Comparison of ENCODE assay signal across 26 cellular contexts in the genomic region with DNA sequence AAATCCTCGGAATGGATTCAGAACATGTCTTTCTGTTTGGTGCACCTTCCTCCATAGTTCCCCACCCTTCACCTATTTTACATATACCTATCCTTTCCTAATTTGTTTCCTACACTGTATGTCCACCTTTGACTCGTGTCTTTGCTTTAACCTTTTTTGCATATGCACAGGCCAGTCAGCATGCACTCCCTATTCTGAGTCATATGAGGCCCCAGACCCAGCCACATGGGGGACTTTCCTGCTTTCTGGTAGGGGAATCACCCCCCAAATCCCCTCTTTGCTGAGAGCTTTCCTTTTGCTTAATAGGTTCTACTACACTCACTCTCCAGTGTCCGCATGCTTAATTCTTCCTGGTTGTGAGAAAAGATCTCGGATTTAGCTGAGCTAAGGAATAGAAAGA.
DNase-seq lines count a peak whose midpoint lies in the region; ATAC-seq and TF ChIP-seq lines count a peak whose summit lies in the region.
"Had no signal": no experiment of that assay in that cellular context is flagged by ENCODE, and none has a peak within 500 bp of the region (broad histone marks: within the 10 kb centered on the region; RNA-seq: fewer than 3 reads in every experiment).

No MANE protein-coding gene starts in this region.

- H3K36me3 ChIP-seq in OCI-LY3 (replicated peaks; ENCODE audit: low read depth, low read length): peaks cover 56% of the 10 kb centered on the region
- H3K36me3 ChIP-seq: MG63, Peyer's patch, SJCRH30 had no signal

- peaks cover 5% of the 10 kb centered on the region; the same call in 1 of the 2 replicates for H3K9me3 ChIP-seq in OCI-LY3 (ENCODE audit: insufficient read depth, low read length)
- H3K9me3 ChIP-seq: MG63, Peyer's patch, SJCRH30 had no signal

- peak overlapping the region; percentile 50 for H3K4me2 ChIP-seq in OCI-LY3 (ENCODE audit: low read length)

- no peak overlapping the region for H3K27ac Mint-ChIP-seq in activated CD4-positive, alpha-beta T cell treated with anti-CD3 and anti-CD28 coated beads, Interleukin-2, amount 10 ng/mL, durations not matched to agents 24 days and 14 days
- H3K27ac Mint-ChIP-seq: CD8-positive, alpha-beta memory T cell; T-cell; T-helper 2 cell treated with Interferon-gamma antibody and Interleukin-4, amounts not matched to agents 5 μg/mL and 100 μg/mL, for 36 hours had no signal

- H3K27me3 ChIP-seq in OCI-LY3 (ENCODE audit: low read depth, low read length): no peaks in the 10 kb centered on the region
- H3K27me3 ChIP-seq: MG63, Peyer's patch, SJCRH30 had no signal

- no peaks in the 10 kb centered on the region for H3K27me3 Mint-ChIP-seq in activated CD4-positive, alpha-beta T cell treated with anti-CD3 and anti-CD28 coated beads, Interleukin-2, amount 10 ng/mL, durations not matched to agents 24 days and 14 days
- H3K27me3 Mint-ChIP-seq: CD8-positive, alpha-beta memory T cell; T-cell had no signal

- H3K4me1 Mint-ChIP-seq in activated CD4-positive, alpha-beta T cell treated with anti-CD3 and anti-CD28 coated beads, Interleukin-2, amount 10 ng/mL, durations not matched to agents 24 days and 14 days: no peaks in the 10 kb centered on the region
- H3K4me1 Mint-ChIP-seq: CD8-positive, alpha-beta memory T cell; T-cell had no signal

- H4K20me1 ChIP-seq in OCI-LY3 (ENCODE audit: insufficient read depth, low read length): no peaks in the 10 kb centered on the region

- peak; percentile 62 for ATAC-seq in GM18520 (IDR thresholded peaks at IDR 0.05; ENCODE audit: unreplicated experiment)
- ATAC-seq in GM19463 (IDR thresholded peaks at IDR 0.05; ENCODE audit: unreplicated experiment): peak; percentile 80
- peak; percentile 53 for ATAC-seq in HG02798 (IDR thresholded peaks at IDR 0.05; ENCODE audit: poor library complexity, unreplicated experiment)
- no peak for ATAC-seq in GM18867 (IDR thresholded peaks at IDR 0.05; ENCODE audit: unreplicated experiment)
- ATAC-seq: HCT116, T-cell had no signal

- DNase-seq in GM20000 (ENCODE audit: low spot score) (no peak), activated T-cell treated with anti-CD3 and anti-CD28 coated beads for 4 hours (no peak)
- no peak for DNase-seq in activated CD4-positive, alpha-beta T cell treated with anti-CD3 and anti-CD28 coated beads, Interleukin-2, amount 10 ng/mL, durations not matched to agents 24 days and 14 days
- DNase-seq: AML-193; C1 segment of cervical spinal cord; Calu3; CD8-positive, alpha-beta memory T cell; DMS153; GM23248; MG63; NCI-H1417; NCI-H1694 treated with DMSO at 0.1 percent for 48 hours; NCI-H2081 treated with DMSO at 0.1 percent for 48 hours; NCI-H2171 treated with DMSO at 0.1 percent for 48 hours; NCI-H524 treated with DMSO at 0.1 percent for 48 hours; NCI-H82; Peyer's patch; SJCRH30; T-cell had no signal

- H3K79me2 ChIP-seq in OCI-LY3 (ENCODE audit: low read length): no peaks in the 10 kb centered on the region

- peak overlapping the region; percentile 95 for H3K27ac ChIP-seq in OCI-LY3 (ENCODE audit: low read length)
- H3K27ac ChIP-seq: GM23248, Peyer's patch, SJCRH30 had no signal

- H3K4me3 Mint-ChIP-seq in activated CD4-positive, alpha-beta T cell treated with anti-CD3 and anti-CD28 coated beads, Interleukin-2, amount 10 ng/mL, durations not matched to agents 24 days and 14 days: no peak overlapping the region
- H3K4me3 Mint-ChIP-seq: CD8-positive, alpha-beta memory T cell; T-cell; T-helper 2 cell treated with Interferon-gamma antibody and Interleukin-4, amounts not matched to agents 5 μg/mL and 100 μg/mL, for 36 hours had no signal

- peak overlapping the region; percentile 69 for H3K9ac ChIP-seq in OCI-LY3 (ENCODE audit: low read length)
- H3K9ac ChIP-seq: GM23248 had no signal

- no peaks in the 10 kb centered on the region for H3K36me3 Mint-ChIP-seq in activated CD4-positive, alpha-beta T cell treated with anti-CD3 and anti-CD28 coated beads, Interleukin-2, amount 10 ng/mL, durations not matched to agents 24 days and 14 days (ENCODE audit: low read depth)
- H3K36me3 Mint-ChIP-seq: CD8-positive, alpha-beta memory T cell; T-cell had no signal

- peak overlapping the region; percentile 37 for H3K4me3 ChIP-seq in OCI-LY3 (ENCODE audit: low read length)
- H3K4me3 ChIP-seq: GM23248, MG63, Peyer's patch, SJCRH30 had no signal

- no peak overlapping the region for H2AFZ ChIP-seq in OCI-LY3 (ENCODE audit: low read depth, low read length)
- H2AFZ ChIP-seq: GM23248 had no signal

- TF ChIP-seq CTCF in OCI-LY3 (IDR thresholded peaks at IDR 0.05; ENCODE audit: low read depth, low read length) (no peak), GM20000 (IDR thresholded peaks at IDR 0.05; ENCODE audit: extremely low read depth, missing control alignments) (no peak)

- intact Hi-C loops in activated CD4-positive, alpha-beta T cell treated with anti-CD3 and anti-CD28 coated beads, Interleukin-2, amount 10 ng/mL, durations not matched to agents 24 days and 14 days (cut with micrococcal nuclease): no loop called here

- no peaks in the 10 kb centered on the region for H3K9me3 Mint-ChIP-seq in activated CD4-positive, alpha-beta T cell treated with anti-CD3 and anti-CD28 coated beads, Interleukin-2, amount 10 ng/mL, durations not matched to agents 24 days and 14 days

- peaks cover 79% of the 10 kb centered on the region for H3K4me1 ChIP-seq in OCI-LY3 (ENCODE audit: low read length)
- H3K4me1 ChIP-seq: Peyer's patch, SJCRH30 had no signal
